ENCODE assay signal across 5 cellular contexts in the genomic region with DNA sequence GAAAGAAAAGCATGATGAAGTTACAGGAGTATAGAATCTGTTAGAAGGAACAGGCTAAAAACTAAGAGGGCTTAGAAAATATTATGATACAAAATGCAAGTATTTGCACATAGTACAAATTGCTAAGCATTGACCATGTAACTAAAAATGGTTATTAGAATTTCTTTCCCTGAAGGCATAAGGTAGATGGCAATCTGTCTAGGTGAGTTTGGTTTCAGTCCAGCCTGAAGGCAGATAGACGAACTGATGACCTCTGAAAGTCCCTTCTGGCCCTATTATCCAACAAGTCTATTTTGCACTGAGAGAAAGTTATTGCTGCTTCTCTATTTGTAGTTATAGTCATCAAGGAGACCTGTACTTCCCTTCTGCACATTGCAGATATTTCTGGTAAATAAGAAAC.
"Had no signal": no experiment of that assay in that cellular context is flagged by ENCODE, and none has a peak within 500 bp of the region (broad histone marks: within the 10 kb centered on the region; RNA-seq: fewer than 3 reads in every experiment).

No MANE protein-coding gene starts in this region.

- H3K27ac Mint-ChIP-seq: GM23338, H9 had no signal

- H2AFZ ChIP-seq: GM23338 had no signal

- H3K4me3 ChIP-seq: GM23338, K562 had no signal

- H3K4me3 Mint-ChIP-seq: GM23338, H9 had no signal

- DNase-seq: H9, HCEC 1CT, IMR-90 had no signal

- H3K9me3 Mint-ChIP-seq: GM23338, H9 had no signal

- H3K4me2 ChIP-seq: GM23338 had no signal

- ATAC-seq: GM23338, K562 had no signal
